Comparison of ENCODE assay signal across 12 cellular contexts in genomic region chr12:89980236-89980635, GRCh38.
DNase-seq lines count a peak whose midpoint lies in the region; ATAC-seq and TF ChIP-seq lines count a peak whose summit lies in the region.
"Had no signal": no experiment of that assay in that cellular context is flagged by ENCODE, and none has a peak within 500 bp of the region (broad histone marks: within the 10 kb centered on the region; RNA-seq: fewer than 3 reads in every experiment).

No MANE protein-coding gene starts in this region.

- no peak for TF ChIP-seq CTCF in HFFc6 (IDR thresholded peaks at IDR 0.05)
- TF ChIP-seq CTCF in gastroesophageal sphincter (IDR thresholded peaks at IDR 0.05), result no peak

- DNase-seq in HFFc6, result peak; percentile 47
- DNase-seq in SK-N-MC (ENCODE audit: low read depth, low spot score), result peak; percentile 77
- no peak for DNase-seq in activated naive CD8-positive, alpha-beta T cell treated with anti-CD3 and anti-CD28 coated beads, Interleukin-2, amount 50 U/mL, for 24 hours
- DNase-seq in activated CD8-positive, alpha-beta T cell treated with anti-CD3 and anti-CD28 coated beads, Interleukin-2, amount 10 ng/mL, durations not matched to agents 7 days and 5 days, result no peak
- no peak for DNase-seq in SKM-1 (lab: John Stamatoyannopoulos, UW; ENCODE audit: unreplicated experiment)
- no peak for DNase-seq in AG08396 (ENCODE audit: low spot score)
- DNase-seq: activated CD4-positive, alpha-beta T cell treated with anti-CD3 and anti-CD28 coated beads for 48 hours; effector memory CD8-positive, alpha-beta T cell; NCI-H1436 had no signal

- no peak overlapping the region for H3K4me3 Mint-ChIP-seq in HFFc6
- H3K4me3 Mint-ChIP-seq in activated naive CD8-positive, alpha-beta T cell treated with anti-CD3 and anti-CD28 coated beads, Interleukin-2, amount 50 U/mL, for 24 hours, result no peak overlapping the region
- H3K4me3 Mint-ChIP-seq in activated CD8-positive, alpha-beta T cell treated with anti-CD3 and anti-CD28 coated beads, Interleukin-2, amount 10 ng/mL, durations not matched to agents 7 days and 5 days, result no peak overlapping the region
- H3K4me3 Mint-ChIP-seq: activated naive CD4-positive, alpha-beta T cell treated with anti-CD3 and anti-CD28 coated beads, Interleukin-2, amount 50 U/mL, for 24 hours; effector memory CD8-positive, alpha-beta T cell had no signal

- H3K36me3 ChIP-seq in SK-N-MC (ENCODE audit: insufficient read depth, low read length) (no peaks in the 10 kb centered on the region), gastroesophageal sphincter (no peaks in the 10 kb centered on the region), skeletal muscle satellite cell (ENCODE audit: insufficient read depth, low read length) (no peaks in the 10 kb centered on the region)

- 77 to 86% methylated on average over 3 of the region's 3 CpGs for WGBS in gastroesophageal sphincter (ENCODE audit: low coverage in 1 of 2), 2 donors

- H3K27ac Mint-ChIP-seq in HFFc6, result peak overlapping the region; percentile 66
- H3K27ac Mint-ChIP-seq in activated naive CD8-positive, alpha-beta T cell treated with anti-CD3 and anti-CD28 coated beads, Interleukin-2, amount 50 U/mL, for 24 hours, result no peak overlapping the region
- no peak overlapping the region for H3K27ac Mint-ChIP-seq in activated CD8-positive, alpha-beta T cell treated with anti-CD3 and anti-CD28 coated beads, Interleukin-2, amount 10 ng/mL, durations not matched to agents 7 days and 5 days
- H3K27ac Mint-ChIP-seq: activated naive CD4-positive, alpha-beta T cell treated with anti-CD3 and anti-CD28 coated beads, Interleukin-2, amount 50 U/mL, for 24 hours; effector memory CD8-positive, alpha-beta T cell had no signal

- CTCF ChIA-PET in activated CD8-positive, alpha-beta T cell treated with anti-CD3 and anti-CD28 coated beads, Interleukin-2, amount 10 ng/mL, durations not matched to agents 7 days and 5 days (lab: Charles Lee), result no interaction called here

- no peaks in the 10 kb centered on the region for H3K36me3 Mint-ChIP-seq in HFFc6 (ENCODE audit: low read depth)
- H3K36me3 Mint-ChIP-seq in activated naive CD8-positive, alpha-beta T cell treated with anti-CD3 and anti-CD28 coated beads, Interleukin-2, amount 50 U/mL, for 24 hours (ENCODE audit: low read depth), result no peaks in the 10 kb centered on the region
- no peaks in the 10 kb centered on the region for H3K36me3 Mint-ChIP-seq in activated CD8-positive, alpha-beta T cell treated with anti-CD3 and anti-CD28 coated beads, Interleukin-2, amount 10 ng/mL, durations not matched to agents 7 days and 5 days (ENCODE audit: low read depth)
- H3K36me3 Mint-ChIP-seq: activated naive CD4-positive, alpha-beta T cell treated with anti-CD3 and anti-CD28 coated beads, Interleukin-2, amount 50 U/mL, for 24 hours had no signal

- H3K9ac ChIP-seq in SK-N-MC (ENCODE audit: insufficient read length), result no peak overlapping the region
- peak overlapping the region; percentile 52 for H3K9ac ChIP-seq in skeletal muscle satellite cell (ENCODE audit: low read depth, low read length)

- H3K27me3 Mint-ChIP-seq in HFFc6 (ENCODE audit: insufficient read depth), result peaks cover 2% of the 10 kb centered on the region; the same call in 1 of the 2 replicates
- no peaks in the 10 kb centered on the region for H3K27me3 Mint-ChIP-seq in activated naive CD8-positive, alpha-beta T cell treated with anti-CD3 and anti-CD28 coated beads, Interleukin-2, amount 50 U/mL, for 24 hours
- H3K27me3 Mint-ChIP-seq in activated CD8-positive, alpha-beta T cell treated with anti-CD3 and anti-CD28 coated beads, Interleukin-2, amount 10 ng/mL, durations not matched to agents 7 days and 5 days (ENCODE audit: low read depth), result no peaks in the 10 kb centered on the region
- H3K27me3 Mint-ChIP-seq: activated naive CD4-positive, alpha-beta T cell treated with anti-CD3 and anti-CD28 coated beads, Interleukin-2, amount 50 U/mL, for 24 hours had no signal

- ATAC-seq in gastroesophageal sphincter, result peak; percentile 80
- no peak for ATAC-seq in activated naive CD8-positive, alpha-beta T cell treated with anti-CD3 and anti-CD28 coated beads, Interleukin-2, amount 50 U/mL, for 24 hours
- no peak for ATAC-seq in activated CD8-positive, alpha-beta T cell treated with anti-CD3 and anti-CD28 coated beads, Interleukin-2, amount 10 ng/mL, durations not matched to agents 7 days and 5 days
- ATAC-seq: effector memory CD8-positive, alpha-beta T cell had no signal

- POLR2A ChIA-PET in activated CD8-positive, alpha-beta T cell treated with anti-CD3 and anti-CD28 coated beads, Interleukin-2, amount 10 ng/mL, durations not matched to agents 7 days and 5 days (lab: Charles Lee), result no interaction called here

- TF ChIP-seq POLR2A in gastroesophageal sphincter (IDR thresholded peaks at IDR 0.05), result no peak

- TF ChIP-seq EP300 in gastroesophageal sphincter (IDR thresholded peaks at IDR 0.05), result no peak

- H3K9me3 Mint-ChIP-seq in HFFc6, result no peaks in the 10 kb centered on the region
- H3K9me3 Mint-ChIP-seq in activated naive CD8-positive, alpha-beta T cell treated with anti-CD3 and anti-CD28 coated beads, Interleukin-2, amount 50 U/mL, for 24 hours, result peaks cover 4% of the 10 kb centered on the region
- H3K9me3 Mint-ChIP-seq in activated CD8-positive, alpha-beta T cell treated with anti-CD3 and anti-CD28 coated beads, Interleukin-2, amount 10 ng/mL, durations not matched to agents 7 days and 5 days (ENCODE audit: insufficient read depth), result no peaks in the 10 kb centered on the region
- H3K9me3 Mint-ChIP-seq: activated naive CD4-positive, alpha-beta T cell treated with anti-CD3 and anti-CD28 coated beads, Interleukin-2, amount 50 U/mL, for 24 hours; effector memory CD8-positive, alpha-beta T cell had no signal

- H3K4me2 ChIP-seq in skeletal muscle satellite cell (ENCODE audit: low read length), result peak overlapping the region; percentile 9

- H3K4me1 Mint-ChIP-seq in HFFc6 (ENCODE audit: low read depth), result peaks cover 75% of the 10 kb centered on the region
- H3K4me1 Mint-ChIP-seq in activated naive CD8-positive, alpha-beta T cell treated with anti-CD3 and anti-CD28 coated beads, Interleukin-2, amount 50 U/mL, for 24 hours, result peaks cover 2% of the 10 kb centered on the region
- no peaks in the 10 kb centered on the region for H3K4me1 Mint-ChIP-seq in activated CD8-positive, alpha-beta T cell treated with anti-CD3 and anti-CD28 coated beads, Interleukin-2, amount 10 ng/mL, durations not matched to agents 7 days and 5 days (ENCODE audit: low read depth)

- no peaks in the 10 kb centered on the region for H3K9me3 ChIP-seq in SK-N-MC (ENCODE audit: low read depth, low read length)
- H3K9me3 ChIP-seq in gastroesophageal sphincter, result no peaks in the 10 kb centered on the region
- no peaks in the 10 kb centered on the region for H3K9me3 ChIP-seq in skeletal muscle satellite cell (replicated peaks; ENCODE audit: low read length)

- H3K4me3 ChIP-seq in SK-N-MC (peak overlapping the region; percentile 18; the same call in 1 of the 2 replicates), gastroesophageal sphincter (no peak overlapping the region), skeletal muscle satellite cell (ENCODE audit: low read length) (no peak overlapping the region)

- H3K4me1 ChIP-seq in gastroesophageal sphincter (peaks cover 0 to 9% (median 3%) of the 10 kb centered on the region in 3 donors), skeletal muscle satellite cell (ENCODE audit: control insufficient read depth, insufficient read depth, low read length) (peaks cover 36% of the 10 kb centered on the region)

- H3K27me3 ChIP-seq in gastroesophageal sphincter (no peaks in the 10 kb centered on the region), skeletal muscle satellite cell (ENCODE audit: control insufficient read depth, insufficient read depth, low read length) (no peaks in the 10 kb centered on the region)

- H3K27ac ChIP-seq in SK-N-MC, result peak overlapping the region; percentile 83
- no peak overlapping the region for H3K27ac ChIP-seq in gastroesophageal sphincter

Comparison
In these comparisons a context has a peak if more than half of its experiments do, and no peak if none do; other contexts are left out.
1. DNase-seq: peak in HFFc6 (single experiment) and SK-N-MC (single experiment); none in activated naive CD8-positive, alpha-beta T cell treated with anti-CD3 and anti-CD28 coated beads, Interleukin-2, amount 50 U/mL, for 24 hours (single experiment), activated CD8-positive, alpha-beta T cell treated with anti-CD3 and anti-CD28 coated beads, Interleukin-2, amount 10 ng/mL, durations not matched to agents 7 days and 5 days (single experiment), SKM-1 (single experiment) and AG08396 (single experiment).